In genomic region chr15:95684126-95684525, GRCh38 we compare ENCODE assay signal across 19 cellular contexts.
DNase-seq lines count a peak whose midpoint lies in the region; ATAC-seq, FAIRE-seq and TF ChIP-seq lines count a peak whose summit lies in the region.
"Had no signal": no experiment of that assay in that cellular context is flagged by ENCODE, and none has a peak within 500 bp of the region (broad histone marks: within the 10 kb centered on the region; RNA-seq: fewer than 3 reads in every experiment).

No MANE protein-coding gene starts in this region.

- 84 to 88% (median 84%) methylated on average over 4 of the region's 4 CpGs for WGBS in small intestine, 3 donors

- H3F3A ChIP-seq in PC-3 (ENCODE audit: low read length, unreplicated experiment): no peaks in the 10 kb centered on the region

- no peaks in the 10 kb centered on the region for H3K4me1 Mint-ChIP-seq in progenitor cell of endocrine pancreas (ENCODE audit: low read depth)

- ATAC-seq in PC-3: no peak
- ATAC-seq: SK-N-SH treated with all-trans-retinoic acid at 6 μM for 48 hours had no signal

- H3K4me2 ChIP-seq in PC-3 (ENCODE audit: low read length): peak overlapping the region; percentile 51
- H3K4me2 ChIP-seq in endothelial cell of umbilical vein (ENCODE audit: insufficient read depth, low read length): peak overlapping the region; percentile 55
- no peak overlapping the region for H3K4me2 ChIP-seq in osteoblast (ENCODE audit: insufficient read depth, low read length)

- peak overlapping the region; percentile 1; the same call in 1 of the 2 replicates for H3K4me3 ChIP-seq in ACC112 (ENCODE audit: low read depth, low read length)
- H3K4me3 ChIP-seq in PC-3 (ENCODE audit: low read length): peak overlapping the region; percentile 4; the same call in 1 of the 2 replicates
- no peak overlapping the region for H3K4me3 ChIP-seq in endothelial cell of umbilical vein (replicated peaks in 1 of 3; ENCODE audit: insufficient read depth in 1 of 3, low read depth in 1 of 3, low read length in 3 of 3)
- H3K4me3 ChIP-seq in osteoblast (ENCODE audit: insufficient read depth, low read length): no peak overlapping the region
- H3K4me3 ChIP-seq in small intestine (ENCODE audit: low read depth in 1 of 2, low read length in 2 of 2): no peak overlapping the region

- H3K9ac ChIP-seq in PC-3 (ENCODE audit: low read length): peak overlapping the region; percentile 35
- peak overlapping the region; percentile 46 for H3K9ac ChIP-seq in endothelial cell of umbilical vein (replicated peaks; ENCODE audit: extremely low read depth, insufficient read depth, low read length)

- H2AFZ ChIP-seq in ACC112 (ENCODE audit: low read length, unreplicated experiment) (no peak overlapping the region), PC-3 (ENCODE audit: low read length) (no peak overlapping the region), endothelial cell of umbilical vein (ENCODE audit: low read depth, low read length) (peak overlapping the region; percentile 15), osteoblast (ENCODE audit: low read length) (no peak overlapping the region)

- no peak for TF ChIP-seq CTCF in PC-3 (conservative IDR thresholded peaks at IDR 0.05; ENCODE audit: low read depth, low read length)
- TF ChIP-seq CTCF in endothelial cell of umbilical vein (IDR thresholded peaks at IDR 0.05; ENCODE audit: extremely low read depth in 1 of 2, insufficient read depth in 1 of 2, low read depth in 1 of 2, low read length in 2 of 2): no peak
- TF ChIP-seq CTCF in osteoblast (IDR thresholded peaks at IDR 0.05; ENCODE audit: extremely low read depth, low read depth, low read length): no peak
- no peak for TF ChIP-seq CTCF in progenitor cell of endocrine pancreas (IDR thresholded peaks at IDR 0.05; ENCODE audit: unreplicated experiment)

- no peak overlapping the region for H3K4me3 Mint-ChIP-seq in progenitor cell of endocrine pancreas (ENCODE audit: low read depth)
- H3K4me3 Mint-ChIP-seq: H9 had no signal

- FAIRE-seq in endothelial cell of umbilical vein (lab: Jason Lieb, UNC) (no peak), small intestine (lab: Jason Lieb, UNC) (no peak)

- no peaks in the 10 kb centered on the region for H3K9me2 ChIP-seq in PC-3 (replicated peaks; ENCODE audit: low read length)

- no peaks in the 10 kb centered on the region for H3K9me3 Mint-ChIP-seq in progenitor cell of endocrine pancreas (ENCODE audit: low read depth)
- H3K9me3 Mint-ChIP-seq: H9 had no signal

- H3K27me3 ChIP-seq in ACC112 (ENCODE audit: insufficient read depth, low read length) (no peaks in the 10 kb centered on the region), PC-3 (ENCODE audit: low read length) (no peaks in the 10 kb centered on the region), endothelial cell of umbilical vein (ENCODE audit: control insufficient read depth in 2 of 2, insufficient read depth in 2 of 2, low read length in 2 of 2) (no peaks in the 10 kb centered on the region), osteoblast (ENCODE audit: insufficient read depth, low read length) (no peaks in the 10 kb centered on the region), small intestine (ENCODE audit: control insufficient read depth in 2 of 2, insufficient read depth in 2 of 2, low read length in 2 of 2) (no peaks in the 10 kb centered on the region)

- H3K36me3 ChIP-seq in ACC112 (ENCODE audit: insufficient read depth, low read length): no peaks in the 10 kb centered on the region
- no peaks in the 10 kb centered on the region for H3K36me3 ChIP-seq in PC-3 (ENCODE audit: low read depth, low read length)
- no peaks in the 10 kb centered on the region for H3K36me3 ChIP-seq in endothelial cell of umbilical vein (ENCODE audit: control insufficient read depth in 2 of 2, extremely low read depth in 1 of 2, insufficient read depth in 2 of 2, low read length in 2 of 2)
- no peaks in the 10 kb centered on the region for H3K36me3 ChIP-seq in osteoblast (ENCODE audit: insufficient read depth, low read length)
- no peaks in the 10 kb centered on the region for H3K36me3 ChIP-seq in small intestine (ENCODE audit: control insufficient read depth in 2 of 2, insufficient read depth in 2 of 2, low read length in 2 of 2)

- H3K9me1 ChIP-seq in endothelial cell of umbilical vein (replicated peaks; ENCODE audit: control insufficient read depth, extremely low read depth, insufficient read depth, low read length): no peaks in the 10 kb centered on the region

- dilution Hi-C loops in endothelial cell of umbilical vein (cut with MboI; ENCODE audit: extremely low pct_ligation_motif_present, low sequenced_read_pairs): no loop called here

- no TSS peak for BruUV-seq in PC-3 (replicated peaks; lab: Mats Ljungman, UMichigan)
- TSS peak; percentile 88 for BruUV-seq in endothelial cell of umbilical vein (replicated peaks; lab: Mats Ljungman, UMichigan)

- no peaks in the 10 kb centered on the region for H4K20me1 ChIP-seq in PC-3 (ENCODE audit: low read length)
- H4K20me1 ChIP-seq in endothelial cell of umbilical vein (replicated peaks; ENCODE audit: control insufficient read depth, extremely low read depth, insufficient read depth, low read length): no peaks in the 10 kb centered on the region
- no peaks in the 10 kb centered on the region for H4K20me1 ChIP-seq in osteoblast (ENCODE audit: insufficient read depth, low read length)

- CTCF ChIA-PET in PC-3 (lab: Charles Lee) (no interaction called here), endothelial cell of umbilical vein (lab: Charles Lee) (no interaction called here)

- no peak overlapping the region for H3K27ac Mint-ChIP-seq in progenitor cell of endocrine pancreas
- H3K27ac Mint-ChIP-seq: H9 had no signal

- H3K9me3 ChIP-seq in PC-3 (ENCODE audit: low read length) (no peaks in the 10 kb centered on the region), endothelial cell of umbilical vein (replicated peaks; ENCODE audit: control insufficient read depth, insufficient read depth, low read length) (no peaks in the 10 kb centered on the region), osteoblast (ENCODE audit: low read depth, low read length) (no peaks in the 10 kb centered on the region), small intestine (ENCODE audit: control insufficient read depth, low read depth) (no peaks in the 10 kb centered on the region)

- no peak for TF ChIP-seq POLR2A in endothelial cell of umbilical vein (IDR thresholded peaks at IDR 0.05; ENCODE audit: low read depth, low read length)

- no peaks in the 10 kb centered on the region for H3K27me3 Mint-ChIP-seq in progenitor cell of endocrine pancreas

- intact Hi-C loops in PC-3 (cut with micrococcal nuclease) (no loop called here), endothelial cell of umbilical vein (cut with micrococcal nuclease) (loop anchor here (1.0 to 10.0 kb wide), 17 partner anchors 50 to 1099 kb away; no protein-coding TSS in a partner anchor)

- H3K79me2 ChIP-seq in ACC112 (ENCODE audit: control insufficient read depth, insufficient read depth, low read length, unreplicated experiment): no peaks in the 10 kb centered on the region
- no peaks in the 10 kb centered on the region for H3K79me2 ChIP-seq in PC-3 (ENCODE audit: low read length)
- H3K79me2 ChIP-seq in endothelial cell of umbilical vein (ENCODE audit: control insufficient read depth, insufficient read depth, low read length): no peaks in the 10 kb centered on the region
- no peaks in the 10 kb centered on the region for H3K79me2 ChIP-seq in osteoblast (ENCODE audit: insufficient read depth, low read length)

- no peaks in the 10 kb centered on the region for H3K36me3 Mint-ChIP-seq in progenitor cell of endocrine pancreas (ENCODE audit: insufficient read depth)

- POLR2A ChIA-PET in PC-3 (lab: Charles Lee; ENCODE audit: unreplicated experiment): no interaction called here
- POLR2A ChIA-PET in endothelial cell of umbilical vein (lab: Charles Lee): no interaction called here

- peaks cover 19% of the 10 kb centered on the region for H3K4me1 ChIP-seq in ACC112 (ENCODE audit: control insufficient read depth, insufficient read depth, low read length, unreplicated experiment)
- H3K4me1 ChIP-seq in PC-3 (ENCODE audit: insufficient read depth, low read length): peaks cover 23% of the 10 kb centered on the region
- H3K4me1 ChIP-seq in endothelial cell of umbilical vein (ENCODE audit: control insufficient read depth, extremely low read depth, insufficient read depth, low read length): peaks cover 22% of the 10 kb centered on the region
- H3K4me1 ChIP-seq in osteoblast (ENCODE audit: insufficient read depth, low read length): peaks cover 9% of the 10 kb centered on the region
- no peaks in the 10 kb centered on the region for H3K4me1 ChIP-seq in small intestine (ENCODE audit: control insufficient read depth in 2 of 2, insufficient read depth in 1 of 2, low read depth in 1 of 2, low read length in 1 of 2)

- H3K27ac ChIP-seq in ACC112 (ENCODE audit: low read depth, low read length) (peak overlapping the region; percentile 88), PC-3 (ENCODE audit: low read length) (peak overlapping the region; percentile 84), endothelial cell of umbilical vein (ENCODE audit: insufficient read depth, low read depth, low read length) (peak overlapping the region; percentile 66), osteoblast (ENCODE audit: low read depth, low read length) (peak overlapping the region; percentile 41), small intestine (ENCODE audit: low read depth in 1 of 2, low read length in 1 of 2) (no peak overlapping the region)
- H3K27ac ChIP-seq: C4-2B had no signal

- no peak for DNase-seq in PC-3
- DNase-seq in endothelial cell of umbilical vein (ENCODE audit: low read depth, low spot score): peak; percentile 78
- DNase-seq in osteoblast (ENCODE audit: insufficient read length, low spot score, missing footprints): no peak
- no peak for DNase-seq in NCI-H2029 treated with DMSO at 0.1 percent for 48 hours (lab: John Stamatoyannopoulos, UW)
- no peak for DNase-seq in NCI-H1417 (lab: John Stamatoyannopoulos, UW)
- no peak for DNase-seq in progenitor cell of endocrine pancreas (ENCODE audit: low spot score, unreplicated experiment)
- DNase-seq in small intestine: no peak
- DNase-seq: COR-L47; DMS53; H9; NCI-H1048; NCI-H1694; NCI-H345; NCI-H69; NK-92 treated with Interleukin-12 subunit alpha and Interleukin-12 subunit beta, amount 100 ng/mL, for 24 hours; Right ventricle myocardium superior had no signal

TF ChIP-seq in endothelial cell of umbilical vein, 7 proteins besides CTCF, POLR2A, EP300 and RAD21:
- TF ChIP-seq MAX (IDR thresholded peaks at IDR 0.05; ENCODE audit: insufficient read depth, insufficient read length) (no peak), EZH2 (IDR thresholded peaks at IDR 0.05; ENCODE audit: borderline replicate concordance, low read depth, low read length, severe bottlenecking) (no peak), GATA2 (IDR thresholded peaks at IDR 0.05; ENCODE audit: insufficient read depth, insufficient read length, low read depth, low read length) (no peak)

Comparison
In these comparisons a context has a peak if more than half of its experiments do, and no peak if none do; other contexts are left out.
1. H3K27ac ChIP-seq: peak in ACC112 (single experiment), PC-3 (single experiment), endothelial cell of umbilical vein (single experiment) and osteoblast (single experiment); none in small intestine (0 of 2).
2. H3K4me3 ChIP-seq: peak in ACC112 (single experiment) and PC-3 (single experiment); none in endothelial cell of umbilical vein (0 of 3), osteoblast (single experiment) and small intestine (0 of 2).